15 cellular contexts compared by ENCODE assay signal in the genomic region with DNA sequence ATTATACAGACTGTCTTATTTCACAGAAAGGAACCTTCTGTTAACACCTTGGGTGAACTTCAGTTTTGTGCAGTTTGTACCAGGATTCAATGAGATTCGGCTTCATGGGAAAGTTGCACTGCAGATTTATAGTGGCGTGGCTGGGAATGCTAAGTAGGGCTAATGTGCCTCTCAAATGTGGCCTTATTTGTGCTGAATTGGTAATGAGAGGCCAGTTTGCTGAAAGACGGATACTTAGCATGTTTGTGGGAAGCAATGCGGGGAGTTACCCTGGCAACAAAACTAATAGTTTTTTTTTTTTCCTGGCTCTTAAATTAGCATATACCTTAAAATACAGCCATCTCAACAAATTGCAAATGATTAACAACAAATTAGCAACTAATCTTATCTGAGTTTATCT. TPM values are rescaled to one million over a fixed set of nuclear protein-coding genes. Genes with fewer than 3 reads are reported as not detected.
DNase-seq lines count a peak whose midpoint lies in the region; ATAC-seq and TF ChIP-seq lines count a peak whose summit lies in the region.
"Had no signal": no experiment of that assay in that cellular context is flagged by ENCODE, and none has a peak within 500 bp of the region (broad histone marks: within the 10 kb centered on the region; RNA-seq: fewer than 3 reads in every experiment).

No MANE protein-coding gene starts in this region.

- H3K36me3 ChIP-seq in endodermal cell (ENCODE audit: control insufficient read depth, insufficient read depth, low read length) (peaks cover 23% of the 10 kb centered on the region), trophoblast cell (ENCODE audit: control insufficient read depth in 1 of 2, insufficient read depth in 2 of 2, low read length in 2 of 2) (peaks cover 2 to 7% of the 10 kb centered on the region in 2 experiments)

- no peak overlapping the region for H3K4me3 Mint-ChIP-seq in endodermal cell
- H3K4me3 Mint-ChIP-seq in CD4-positive, alpha-beta T cell: no peak overlapping the region

- H3K27me3 ChIP-seq in endodermal cell (ENCODE audit: control insufficient read depth, insufficient read depth, low read length, poor library complexity, severe bottlenecking): no peaks in the 10 kb centered on the region
- H3K27me3 ChIP-seq in trophoblast cell (ENCODE audit: insufficient read depth, low read length): no peaks in the 10 kb centered on the region
- no peaks in the 10 kb centered on the region for H3K27me3 ChIP-seq in CD4-positive, alpha-beta T cell (ENCODE audit: control insufficient read depth, insufficient read depth, low read length)
- H3K27me3 ChIP-seq: BLaER1 treated with 17β-estradiol and CSF1 and Interleukin-3, amounts not matched to agents 10 nM and 100 nM had no signal

- DNase-seq in endodermal cell (no peak), trophoblast cell (peak; percentile 68 to 90), foreskin fibroblast (no peak), SKM-1 treated with dmso at 0.1 percent for 144 hours (lab: John Stamatoyannopoulos, UW; ENCODE audit: unreplicated experiment) (no peak)
- no peak for DNase-seq in CD4-positive, alpha-beta T cell
- no peak for DNase-seq in stimulated activated CD4-positive, alpha-beta T cell treated with anti-CD3 and anti-CD28 coated beads, Interleukin-2, amount 100 ng/mL, for 24 hours
- DNase-seq: GF-D8, NCI-H1436 treated with DMSO at 0.1 percent for 48 hours, NCI-H2029 treated with DMSO at 0.1 percent for 48 hours, NCI-H2171 treated with DMSO at 0.1 percent for 48 hours, NCI-H446 treated with DMSO at 0.1 percent for 48 hours had no signal

- peaks cover 23% of the 10 kb centered on the region for H3K36me3 Mint-ChIP-seq in endodermal cell (ENCODE audit: low read depth)
- no peaks in the 10 kb centered on the region for H3K36me3 Mint-ChIP-seq in CD4-positive, alpha-beta T cell (ENCODE audit: low read depth)

- H2BK12ac ChIP-seq in trophoblast cell (ENCODE audit: low read length): no peak overlapping the region

- H3K4me3 ChIP-seq in endodermal cell (ENCODE audit: low read length) (no peak overlapping the region), trophoblast cell (ENCODE audit: low read depth, low read length) (no peak overlapping the region), foreskin fibroblast (ENCODE audit: low read depth in 1 of 2, low read length in 2 of 2) (no peak overlapping the region)
- H3K4me3 ChIP-seq: BLaER1 treated with 17β-estradiol and CSF1 and Interleukin-3, amounts not matched to agents 10 nM and 100 nM had no signal

- no peak for ATAC-seq in CD4-positive, alpha-beta T cell (ENCODE audit: poor library complexity)

- no peak overlapping the region for H2AK5ac ChIP-seq in trophoblast cell (ENCODE audit: low read length)

- H3K4me2 ChIP-seq in trophoblast cell (ENCODE audit: low read length): no peak overlapping the region
- H3K4me2 ChIP-seq: BLaER1 treated with 17β-estradiol and CSF1 and Interleukin-3, amounts not matched to agents 10 nM and 100 nM; KMS-11 had no signal

- no peak overlapping the region for H2BK120ac ChIP-seq in trophoblast cell (ENCODE audit: insufficient read depth, low read length, poor library complexity)

- TF ChIP-seq CTCF in 22Rv1 (IDR thresholded peaks at IDR 0.05) (no peak), VCaP (conservative IDR thresholded peaks at IDR 0.05) (no peak), endodermal cell (conservative IDR thresholded peaks at IDR 0.05) (no peak), foreskin fibroblast (IDR thresholded peaks at IDR 0.05; ENCODE audit: low read depth, low read length) (no peak)
- TF ChIP-seq CTCF in CD4-positive, alpha-beta T cell (IDR thresholded peaks at IDR 0.05): no peak

- H3K79me2 ChIP-seq in trophoblast cell (ENCODE audit: control insufficient read depth, insufficient read depth, low read length, poor library complexity): no peaks in the 10 kb centered on the region

- H3K4ac ChIP-seq in trophoblast cell (ENCODE audit: low read depth, low read length): no peak overlapping the region

- H3K18ac ChIP-seq in trophoblast cell (ENCODE audit: low read length): no peak overlapping the region

- H3K9ac ChIP-seq in endodermal cell (ENCODE audit: extremely low read depth, low read length, poor library complexity, severe bottlenecking) (no peak overlapping the region), trophoblast cell (ENCODE audit: low read length) (no peak overlapping the region)
- H3K9ac ChIP-seq: BLaER1 treated with 17β-estradiol and CSF1 and Interleukin-3, amounts not matched to agents 10 nM and 100 nM; KMS-11 had no signal

- H2AFZ ChIP-seq in trophoblast cell (ENCODE audit: insufficient read depth, low read length, poor library complexity): no peak overlapping the region

- no peak overlapping the region for H3K23ac ChIP-seq in trophoblast cell (ENCODE audit: low read length)

- no peak overlapping the region for H4K12ac ChIP-seq in trophoblast cell (ENCODE audit: low read depth, low read length)

- WGBS in endodermal cell (ENCODE audit: insufficient coverage in 1 of 2, insufficient read length in 1 of 2), 2 experiments: 74 to 95% methylated on average over 3 to 4 of the region's 4 CpGs
- WGBS in trophoblast cell (ENCODE audit: extremely low coverage, insufficient coverage, insufficient read length): no CpG with 5 or more reads among the region's 4 CpGs

- no peaks in the 10 kb centered on the region for H3K27me3 Mint-ChIP-seq in endodermal cell (ENCODE audit: insufficient read depth)
- H3K27me3 Mint-ChIP-seq in CD4-positive, alpha-beta T cell: no peaks in the 10 kb centered on the region

- H3K79me1 ChIP-seq in trophoblast cell (ENCODE audit: low read length): no peaks in the 10 kb centered on the region

- intact Hi-C loops in CD4-positive, alpha-beta T cell (cut with DNase I, micrococcal nuclease): no loop called here

- peaks cover 17% of the 10 kb centered on the region for H3K4me1 Mint-ChIP-seq in endodermal cell
- H3K4me1 Mint-ChIP-seq in CD4-positive, alpha-beta T cell (ENCODE audit: low read depth): no peaks in the 10 kb centered on the region

- H3K9me3 ChIP-seq in endodermal cell (ENCODE audit: control insufficient read depth, low read length) (no peaks in the 10 kb centered on the region), trophoblast cell (ENCODE audit: insufficient read depth, low read depth, low read length) (no peaks in the 10 kb centered on the region)
- no peaks in the 10 kb centered on the region for H3K9me3 ChIP-seq in CD4-positive, alpha-beta T cell (ENCODE audit: control insufficient read depth, low read length)

- H3K14ac ChIP-seq in trophoblast cell (ENCODE audit: low read length): no peak overlapping the region

- H4K91ac ChIP-seq in trophoblast cell (ENCODE audit: low read depth, low read length): no peak overlapping the region

- peak overlapping the region; percentile 79 for H3K27ac ChIP-seq in 22Rv1
- H3K27ac ChIP-seq in VCaP: peak overlapping the region; percentile 65
- H3K27ac ChIP-seq in endodermal cell (ENCODE audit: low read depth, low read length): peak overlapping the region; percentile 88
- no peak overlapping the region for H3K27ac ChIP-seq in trophoblast cell (ENCODE audit: low read depth, low read length)
- H3K27ac ChIP-seq in CD4-positive, alpha-beta T cell (ENCODE audit: low read depth, low read length): no peak overlapping the region
- H3K27ac ChIP-seq: BLaER1 treated with 17β-estradiol and CSF1 and Interleukin-3, amounts not matched to agents 10 nM and 100 nM; KMS-11 had no signal

- H3K27ac Mint-ChIP-seq in endodermal cell: no peak overlapping the region
- H3K27ac Mint-ChIP-seq in CD4-positive, alpha-beta T cell: no peak overlapping the region

- CTCF ChIA-PET in CD4-positive, alpha-beta T cell (lab: Charles Lee): no interaction called here

- POLR2A ChIA-PET in CD4-positive, alpha-beta T cell (lab: Charles Lee): no interaction called here

- H2BK5ac ChIP-seq in trophoblast cell (ENCODE audit: low read depth, low read length, poor library complexity): no peak overlapping the region

- H3K4me1 ChIP-seq in endodermal cell (ENCODE audit: control insufficient read depth, insufficient read depth, low read length) (no peaks in the 10 kb centered on the region), trophoblast cell (ENCODE audit: control insufficient read depth in 1 of 2, insufficient read depth in 2 of 2, low read length in 2 of 2) (peaks cover 0 to 3% of the 10 kb centered on the region in 2 experiments)
- H3K4me1 ChIP-seq: BLaER1 treated with 17β-estradiol and CSF1 and Interleukin-3, amounts not matched to agents 10 nM and 100 nM had no signal

- no peak overlapping the region for H4K8ac ChIP-seq in trophoblast cell (ENCODE audit: low read depth, low read length)

- no peaks in the 10 kb centered on the region for H3K9me3 Mint-ChIP-seq in endodermal cell
- no peaks in the 10 kb centered on the region for H3K9me3 Mint-ChIP-seq in CD4-positive, alpha-beta T cell

RNA-seq across cellular contexts. Expression of a gene that starts 28.6 kb away (rescaled TPM):
- total RNA-seq in endodermal cell: 1 to 10 TPM in 1 of 2 donors, not detected in 1; 2.2 TPM
- polyA plus RNA-seq in endodermal cell (2013, experiment 1 of 2): 0.11 TPM
- polyA plus RNA-seq in endodermal cell (2013, experiment 2 of 2): 0.08 TPM
- polyA plus RNA-seq in trophoblast cell (2013): 7.4 and 7.5 TPM in 2 replicates
- not detected for total RNA-seq in CD4-positive, alpha-beta T cell

RNA-seq across cellular contexts. Expression of a gene that starts 55.5 kb away (rescaled TPM):
- total RNA-seq in endodermal cell: 10 to 100 TPM; 20.9 to 21.5 TPM
- polyA plus RNA-seq in endodermal cell (2013, experiment 1 of 2): 28.1 TPM
- 23.6 TPM for polyA plus RNA-seq in endodermal cell (2013, experiment 2 of 2)
- polyA plus RNA-seq in trophoblast cell (2013): 23.5 and 23.8 TPM in 2 replicates
- total RNA-seq in CD4-positive, alpha-beta T cell: under 1 TPM; 0.33 to 0.59 TPM

Comparison
In these comparisons a context has a peak if more than half of its experiments do, and no peak if none do; other contexts are left out.
1. H3K27ac ChIP-seq: peak in 22Rv1 (single experiment), VCaP (single experiment) and endodermal cell (single experiment); none in trophoblast cell (single experiment) and CD4-positive, alpha-beta T cell (single experiment).
2. DNase-seq: peak in trophoblast cell (2 of 2); none in endodermal cell (single experiment), CD4-positive, alpha-beta T cell (0 of 10), stimulated activated CD4-positive, alpha-beta T cell treated with anti-CD3 and anti-CD28 coated beads, Interleukin-2, amount 100 ng/mL, for 24 hours (0 of 2), foreskin fibroblast (0 of 2) and SKM-1 treated with dmso at 0.1 percent for 144 hours (single experiment).
3. RNA of a gene that starts 55.5 kb away (total RNA-seq): 20.9 to 21.5 TPM in endodermal cell; 0.33 to 0.59 TPM in CD4-positive, alpha-beta T cell; every median in the first group is over 10 times any median in the second.